Comparison of ENCODE assay signal across 11 cellular contexts in the genomic region with DNA sequence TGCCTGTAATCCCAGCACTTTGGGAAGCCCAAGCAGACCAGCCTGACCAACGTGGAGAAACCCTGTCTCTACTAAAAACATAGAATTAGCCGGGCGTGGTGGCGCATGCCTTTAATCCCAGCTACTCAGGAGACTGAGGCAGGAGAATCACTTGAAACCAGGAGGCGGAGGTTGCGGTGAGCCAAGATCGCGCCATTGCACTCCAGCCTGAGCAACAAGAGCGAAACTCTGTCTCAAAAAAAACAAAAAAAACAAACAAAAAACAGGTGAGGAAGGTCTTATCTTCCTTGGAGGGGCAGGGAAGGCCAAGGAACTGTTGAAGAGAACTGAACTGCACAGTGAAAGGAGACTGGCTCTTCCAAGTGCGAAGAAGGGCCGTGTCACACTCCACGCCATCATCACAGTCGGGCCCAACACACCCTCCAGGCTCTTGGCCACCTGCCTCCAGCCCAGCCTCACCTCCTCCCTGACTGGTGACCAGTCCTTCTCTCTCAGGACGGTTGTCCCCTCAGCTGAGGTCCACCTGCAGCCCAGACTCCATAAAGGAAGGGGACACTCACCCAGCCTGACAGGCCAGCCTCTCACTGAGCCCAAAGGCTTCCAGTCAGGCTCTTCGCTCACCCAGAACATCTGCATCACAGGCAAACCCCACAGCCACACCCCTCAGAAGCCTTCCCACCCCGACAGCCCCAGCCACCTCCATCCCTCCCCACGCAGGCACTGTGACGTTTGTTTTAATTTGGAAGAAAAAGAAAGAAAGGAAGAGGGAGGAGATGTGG. TPM values are rescaled to one million over a fixed set of nuclear protein-coding genes. Genes with fewer than 3 reads are reported as not detected.
A peak's percentile ranks its signal among the peaks of the same experiment; 100 is the strongest.
DNase-seq lines count a peak whose midpoint lies in the region; ATAC-seq, FAIRE-seq and TF ChIP-seq lines count a peak whose summit lies in the region.
"Had no signal": no experiment of that assay in that cellular context is flagged by ENCODE, and none has a peak within 500 bp of the region (broad histone marks: within the 10 kb centered on the region; RNA-seq: fewer than 3 reads in every experiment).

No MANE protein-coding gene starts in this region.

- H3K9me3 ChIP-seq in tibial nerve = no peaks in the 10 kb centered on the region
- H3K9me3 ChIP-seq in vagina = no peaks in the 10 kb centered on the region
- H3K9me3 ChIP-seq in small intestine (ENCODE audit: control insufficient read depth, low read depth) = no peaks in the 10 kb centered on the region

- intact Hi-C loops in vagina (cut with DNase I) = no loop called here

- H3K4me1 ChIP-seq in tibial nerve (peaks cover 0 to 17% (median 3%) of the 10 kb centered on the region in 4 donors), vagina (peaks cover 16% of the 10 kb centered on the region), small intestine (ENCODE audit: control insufficient read depth in 2 of 2, insufficient read depth in 1 of 2, low read depth in 1 of 2, low read length in 1 of 2) (peaks cover 4 to 6% of the 10 kb centered on the region in 2 donors)

- TF ChIP-seq POLR2A in tibial nerve (IDR thresholded peaks at IDR 0.05) (no peak), vagina (IDR thresholded peaks at IDR 0.05) (no peak)

- TF ChIP-seq EP300 in tibial nerve (IDR thresholded peaks at IDR 0.05) = no peak

- 89 to 92% methylated on average over 18 of the region's 18 CpGs for whole genome bisulfite sequencing in tibial nerve, 2 donors
- 84 to 89% (median 85%) methylated on average over 17 to 18 of the region's 18 CpGs for WGBS in small intestine, 3 donors

- no peak for ATAC-seq in left lobe of liver
- ATAC-seq: left cardiac atrium had no signal

- no peak for TF ChIP-seq CTCF in tibial nerve (IDR thresholded peaks at IDR 0.05)
- no peak for TF ChIP-seq CTCF in vagina (IDR thresholded peaks at IDR 0.05)

- DNase-seq in stimulated activated CD4-positive, alpha-beta T cell treated with anti-CD3 and anti-CD28 coated beads, Interleukin-12 subunit alpha, Interleukin-12 subunit beta, amount 100 ng/mL, for 4 hours = peak; percentile 38
- DNase-seq in stimulated activated CD4-positive, alpha-beta T cell treated with anti-CD3 and anti-CD28 coated beads, Interleukin-2, amount 100 ng/mL, for 48 hours = no peak
- DNase-seq in activated CD8-positive, alpha-beta memory T cell treated with anti-CD3 and anti-CD28 coated beads, Interleukin-2, amount 50 U/mL, for 48 hours = peak; percentile 64
- DNase-seq in left lobe of liver (ENCODE audit: low spot score) = peak; percentile 39
- DNase-seq in tibial nerve (ENCODE audit: low spot score in 2 of 2) = no peak
- DNase-seq in ureter (ENCODE audit: low spot score) = no peak
- DNase-seq in vagina (ENCODE audit: extremely low spot score in 2 of 2) = no peak
- DNase-seq in small intestine = no peak
- DNase-seq: aorta, left cardiac atrium, NCI-H226 had no signal

- peak overlapping the region in 1 of 4 donors; percentile 48 for H3K4me3 ChIP-seq in tibial nerve
- H3K4me3 ChIP-seq in vagina = no peak overlapping the region
- no peak overlapping the region for H3K4me3 ChIP-seq in small intestine (ENCODE audit: low read depth in 1 of 2, low read length in 2 of 2)

- H3K27ac ChIP-seq in tibial nerve (peak overlapping the region in 3 of 4 donors; percentile 60 to 85 (median 76)), vagina (no peak overlapping the region), small intestine (ENCODE audit: low read depth in 1 of 2, low read length in 1 of 2) (peak overlapping the region in 1 of 2 donors; percentile 90)

- H3K27me3 ChIP-seq in tibial nerve = no peaks in the 10 kb centered on the region
- no peaks in the 10 kb centered on the region for H3K27me3 ChIP-seq in vagina
- no peaks in the 10 kb centered on the region for H3K27me3 ChIP-seq in small intestine (ENCODE audit: control insufficient read depth in 2 of 2, insufficient read depth in 2 of 2, low read length in 2 of 2)

- no peaks in the 10 kb centered on the region for H3K36me3 ChIP-seq in tibial nerve
- H3K36me3 ChIP-seq in vagina = no peaks in the 10 kb centered on the region
- no peaks in the 10 kb centered on the region for H3K36me3 ChIP-seq in small intestine (ENCODE audit: control insufficient read depth in 2 of 2, insufficient read depth in 2 of 2, low read length in 2 of 2)

- no peak for FAIRE-seq in small intestine (lab: Jason Lieb, UNC)

RNA-seq across cellular contexts. Expression of a gene that starts 4.1 kb away (rescaled TPM):
- 0.86 TPM for total RNA-seq in left lobe of liver
- 1 to 10 TPM; 1.6 to 7.2 (median 3.1) TPM for total RNA-seq in tibial nerve
- 2.4 TPM for total RNA-seq in ureter
- 2.2 TPM for total RNA-seq in vagina
- polyA plus RNA-seq in small intestine = 1 to 10 TPM; 2.0 to 3.2 (median 3.0) TPM

Comparison
In these comparisons a context has a peak if more than half of its experiments do, and no peak if none do; other contexts are left out.
1. DNase-seq: peak in stimulated activated CD4-positive, alpha-beta T cell treated with anti-CD3 and anti-CD28 coated beads, Interleukin-12 subunit alpha, Interleukin-12 subunit beta, amount 100 ng/mL, for 4 hours (single experiment), activated CD8-positive, alpha-beta memory T cell treated with anti-CD3 and anti-CD28 coated beads, Interleukin-2, amount 50 U/mL, for 48 hours (single experiment) and left lobe of liver (single experiment); none in stimulated activated CD4-positive, alpha-beta T cell treated with anti-CD3 and anti-CD28 coated beads, Interleukin-2, amount 100 ng/mL, for 48 hours (0 of 2), tibial nerve (0 of 2), ureter (single experiment), vagina (0 of 2) and small intestine (single experiment).